ENCODE assay signal across 22 cellular contexts in genomic region chr1:4595341-4596225, GRCh38. TPM values are rescaled to one million over a fixed set of nuclear protein-coding genes. Genes with fewer than 3 reads are reported as not detected.
"Had no signal": no experiment of that assay in that cellular context is flagged by ENCODE, and none has a peak within 500 bp of the region (broad histone marks: within the 10 kb centered on the region; RNA-seq: fewer than 3 reads in every experiment).

No MANE protein-coding gene starts in this region.

- H3K4me1 Mint-ChIP-seq: endodermal cell; naive thymus-derived CD4-positive, alpha-beta T cell; stimulated activated effector memory CD8-positive, alpha-beta T cell treated with anti-CD3 and anti-CD28 coated beads, Interleukin-12 subunit alpha, Interleukin-12 subunit beta, amount 100 ng/mL, for 72 hours had no signal

- DNase-seq: cerebellar nuclear complex; cortex of kidney; effector CD4-positive, alpha-beta T cell; endodermal cell; foreskin fibroblast; gastrocnemius medialis; left cardiac atrium; left lung; mesenchymal stem cell; midbrain; naive thymus-derived CD4-positive, alpha-beta T cell; nephron progenitor cell; sigmoid colon; stimulated activated CD4-positive, alpha-beta T cell treated with anti-CD3 and anti-CD28 coated beads, Interleukin-2, amount 100 ng/mL, for 24 hours; stimulated activated CD4-positive, alpha-beta T cell treated with anti-CD3 and anti-CD28 coated beads, Interleukin-4, amount 100 ng/mL, for 24 hours; stimulated activated naive CD8-positive, alpha-beta T cell treated with anti-CD3 and anti-CD28 coated beads, Interleukin-15, Interleukin-2, amounts not matched to agents 100 U/mL and 50 U/mL, for 24 hours; transverse colon; upper lobe of right lung; uterus had no signal

- H3K27ac Mint-ChIP-seq: endodermal cell; naive thymus-derived CD4-positive, alpha-beta T cell; nephron progenitor cell; stimulated activated effector memory CD8-positive, alpha-beta T cell treated with anti-CD3 and anti-CD28 coated beads, Interleukin-12 subunit alpha, Interleukin-12 subunit beta, amount 100 ng/mL, for 72 hours had no signal

- H3K36me3 Mint-ChIP-seq: naive thymus-derived CD4-positive, alpha-beta T cell; stimulated activated effector memory CD8-positive, alpha-beta T cell treated with anti-CD3 and anti-CD28 coated beads, Interleukin-12 subunit alpha, Interleukin-12 subunit beta, amount 100 ng/mL, for 72 hours had no signal

- ATAC-seq: esophagus mucosa; gastrocnemius medialis; left cardiac atrium; left lung; naive thymus-derived CD4-positive, alpha-beta T cell; stimulated activated effector memory CD8-positive, alpha-beta T cell treated with anti-CD3 and anti-CD28 coated beads, Interleukin-12 subunit alpha, Interleukin-12 subunit beta, amount 100 ng/mL, for 72 hours had no signal

- H3K4me3 Mint-ChIP-seq: endodermal cell; naive thymus-derived CD4-positive, alpha-beta T cell; nephron progenitor cell; stimulated activated effector memory CD8-positive, alpha-beta T cell treated with anti-CD3 and anti-CD28 coated beads, Interleukin-12 subunit alpha, Interleukin-12 subunit beta, amount 100 ng/mL, for 72 hours had no signal

- H3K9me3 Mint-ChIP-seq: endodermal cell; nephron progenitor cell; stimulated activated effector memory CD8-positive, alpha-beta T cell treated with anti-CD3 and anti-CD28 coated beads, Interleukin-12 subunit alpha, Interleukin-12 subunit beta, amount 100 ng/mL, for 72 hours had no signal

RNA-seq across cellular contexts. Expression of gene AJAP1, which starts 58.8 kb away (rescaled TPM):
- total RNA-seq: lung microvascular endothelial cell had no signal
